ENCODE assay signal across 17 cellular contexts in genomic region chr20:43923322-43923721, GRCh38.
"Had no signal": no experiment of that assay in that cellular context is flagged by ENCODE, and none has a peak within 500 bp of the region (broad histone marks: within the 10 kb centered on the region; RNA-seq: fewer than 3 reads in every experiment).

No MANE protein-coding gene starts in this region.

- H3K4me3 ChIP-seq: adrenal gland, colonic mucosa, prostate gland had no signal

- H3K9me3 ChIP-seq: adrenal gland, colonic mucosa, prostate gland had no signal

- H3K4me1 ChIP-seq: adrenal gland, colonic mucosa, foreskin keratinocyte, prostate gland had no signal

- ATAC-seq: activated T-cell treated with anti-CD3 and anti-CD28 coated beads, Interleukin-2, amount 50 U/mL, for 4 hours; foreskin keratinocyte; naive thymus-derived CD8-positive, alpha-beta T cell had no signal

- H3K27me3 ChIP-seq: adrenal gland, colonic mucosa had no signal

- DNase-seq: activated CD4-positive, alpha-beta T cell treated with anti-CD3 and anti-CD28 coated beads, Interleukin-2, amount 50 U/mL, for 1 hour; activated gamma-delta T cell; activated T-cell treated with anti-CD3 and anti-CD28 coated beads, Interleukin-2, amount 50 U/mL, for 4 hours; adrenal gland; caudate nucleus; colonic mucosa; foreskin keratinocyte; head of caudate nucleus; mammary epithelial cell; naive thymus-derived CD8-positive, alpha-beta T cell; occipital lobe; stimulated activated CD4-positive, alpha-beta T cell treated with anti-CD3 and anti-CD28 coated beads, Interleukin-4, amount 100 ng/mL, for 1 hour; SW 1271; T-helper 9 cell had no signal

- FAIRE-seq: endothelial cell of umbilical vein, urothelium cell line had no signal

- H3K9me3 Mint-ChIP-seq: activated T-cell treated with anti-CD3 and anti-CD28 coated beads, Interleukin-2, amount 50 U/mL, for 4 hours had no signal

- H3K27ac ChIP-seq: adrenal gland, colonic mucosa, foreskin keratinocyte, prostate gland had no signal

- H3K36me3 ChIP-seq: adrenal gland, colonic mucosa, prostate gland had no signal

- H3K4me3 Mint-ChIP-seq: activated T-cell treated with anti-CD3 and anti-CD28 coated beads, Interleukin-2, amount 50 U/mL, for 4 hours had no signal
